Comparison of ENCODE assay signal across 8 cellular contexts in the genomic region with DNA sequence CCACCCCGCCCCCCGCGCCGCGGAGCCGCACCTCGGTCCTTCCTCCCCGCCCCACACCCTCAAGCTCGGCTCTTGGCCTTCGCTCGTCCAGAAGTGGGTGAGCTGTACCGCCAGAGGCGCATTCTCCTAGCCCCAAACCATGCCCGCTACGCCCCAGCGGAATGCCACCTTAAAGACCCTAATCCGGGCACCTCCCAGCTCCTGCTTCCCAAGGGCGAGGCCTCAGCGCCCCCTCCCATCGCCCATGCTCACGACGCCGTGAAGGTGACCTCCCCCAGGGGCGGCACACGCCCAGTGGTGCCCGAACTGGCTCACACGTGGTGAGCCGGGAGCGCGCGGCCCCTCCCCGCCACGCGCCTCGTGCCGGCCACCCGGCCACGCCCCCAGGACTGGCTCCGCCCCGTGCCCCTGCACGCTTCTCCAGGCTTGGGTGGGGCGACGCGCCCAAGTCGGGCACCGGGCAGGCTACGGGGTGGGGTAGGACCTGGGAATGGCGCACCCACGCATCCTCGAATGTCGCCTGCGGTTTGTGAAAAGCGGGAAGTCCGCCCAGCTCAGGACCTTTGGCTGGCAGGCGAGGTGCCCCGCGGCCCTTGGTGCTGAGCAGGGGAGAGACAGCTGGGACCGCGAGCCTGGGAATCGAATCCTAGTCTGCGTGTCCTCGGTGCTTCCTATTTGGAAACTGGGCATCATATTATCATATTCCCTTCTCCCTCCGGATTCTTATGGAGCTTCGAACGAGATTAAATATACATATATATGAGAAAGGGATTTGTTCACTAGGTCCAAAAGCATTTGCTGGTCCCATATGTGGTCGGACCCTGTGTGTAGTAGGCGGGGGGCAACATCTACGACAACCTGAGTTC. TPM values are rescaled to one million over a fixed set of nuclear protein-coding genes. Genes with fewer than 3 reads are reported as not detected.
DNase-seq lines count a peak whose midpoint lies in the region; ATAC-seq, FAIRE-seq and TF ChIP-seq lines count a peak whose summit lies in the region.

No MANE protein-coding gene starts in this region.

- H3K9me3 ChIP-seq in pancreas (no peaks in the 10 kb centered on the region), thyroid gland (no peaks in the 10 kb centered on the region)

- 0% methylated on average over 62 to 68 of the region's 68 CpGs for WGBS in pancreas, 2 donors
- WGBS in thyroid gland, 2 donors: 0 to 1% methylated on average over 27 to 29 of the region's 68 CpGs

- H3K4me1 Mint-ChIP-seq in activated naive CD8-positive, alpha-beta T cell (ENCODE audit: low read depth): peaks cover 23% of the 10 kb centered on the region

- peak; percentile 50 for TF ChIP-seq CTCF in GM12864 (IDR thresholded peaks at IDR 0.05; ENCODE audit: low read depth, low read length, missing control alignments)
- TF ChIP-seq CTCF in pancreas (IDR thresholded peaks at IDR 0.05): peak in 1 of 4 donors; percentile 12
- TF ChIP-seq CTCF in thyroid gland (IDR thresholded peaks at IDR 0.05): peak in 3 of 6 experiments; percentile 21 to 37 (median 35)

- peaks cover 0 to 6% (median 6%) of the 10 kb centered on the region in 3 donors for H3K4me1 ChIP-seq in pancreas
- peaks cover 3 to 24% of the 10 kb centered on the region in 2 donors for H3K4me1 ChIP-seq in thyroid gland

- FAIRE-seq in pancreas (lab: Jason Lieb, UNC): no peak

- peak; percentile 44 for ATAC-seq in HG02571 (IDR thresholded peaks at IDR 0.05; ENCODE audit: unreplicated experiment)
- peak; percentile 75 for ATAC-seq in SK-N-SH treated with all-trans-retinoic acid at 6 μM for 48 hours
- ATAC-seq in Right ventricle myocardium superior (ENCODE audit: poor library complexity): peak; percentile 81
- peak; percentile 77 to 86 (median 80) for ATAC-seq in pancreas

- peak overlapping the region; percentile 94 for H3K27ac Mint-ChIP-seq in activated naive CD8-positive, alpha-beta T cell

- H3K36me3 Mint-ChIP-seq in activated naive CD8-positive, alpha-beta T cell: peaks cover 3% of the 10 kb centered on the region

- no peaks in the 10 kb centered on the region for H3K36me3 ChIP-seq in pancreas
- H3K36me3 ChIP-seq in thyroid gland: no peaks in the 10 kb centered on the region

- intact Hi-C loops in Right ventricle myocardium superior (cut with DNase I): loop anchor here (2.0 to 10.0 kb wide), 2 partner anchors 28 to 50 kb away; a partner anchor contains a TSS
- intact Hi-C loops in pancreas (cut with DNase I): no loop called here
- intact Hi-C loops in thyroid gland (cut with DNase I): no loop called here

- H3K4me3 Mint-ChIP-seq in activated naive CD8-positive, alpha-beta T cell: peak overlapping the region; percentile 91

- no peaks in the 10 kb centered on the region for H3K9me3 Mint-ChIP-seq in activated naive CD8-positive, alpha-beta T cell (ENCODE audit: low read depth)

- TF ChIP-seq POLR2A in thyroid gland (IDR thresholded peaks at IDR 0.05): peak; percentile 63 to 93

- no peaks in the 10 kb centered on the region for H3K27me3 ChIP-seq in pancreas
- no peaks in the 10 kb centered on the region for H3K27me3 ChIP-seq in thyroid gland

- DNase-seq in GM12864 (ENCODE audit: low read depth) (peak; percentile 59), NCI-H1048 (lab: John Stamatoyannopoulos, UW) (peak; percentile 68), Right ventricle myocardium superior (peak; percentile 95), pancreas (peak; percentile 90 to 97 (median 96)), thyroid gland (peak; percentile 95 to 96)

- H3K4me3 ChIP-seq in GM12864 (ENCODE audit: low read depth, low read length) (peak overlapping the region; percentile 86), pancreas (peak overlapping the region; percentile 51 to 74 (median 70)), thyroid gland (replicated peaks in 1 of 3) (peak overlapping the region; percentile 29 to 70 (median 68))

- H3K27ac ChIP-seq in pancreas (peak overlapping the region; percentile 85 to 96 (median 90)), thyroid gland (peak overlapping the region; percentile 83 to 98 (median 83))

- no peaks in the 10 kb centered on the region for H3K27me3 Mint-ChIP-seq in activated naive CD8-positive, alpha-beta T cell

TF ChIP-seq in SK-N-SH treated with all-trans-retinoic acid at 6 μM for 48 hours, 23 proteins besides CTCF, POLR2A, EP300 and RAD21:
- TF ChIP-seq, protein P1, sequence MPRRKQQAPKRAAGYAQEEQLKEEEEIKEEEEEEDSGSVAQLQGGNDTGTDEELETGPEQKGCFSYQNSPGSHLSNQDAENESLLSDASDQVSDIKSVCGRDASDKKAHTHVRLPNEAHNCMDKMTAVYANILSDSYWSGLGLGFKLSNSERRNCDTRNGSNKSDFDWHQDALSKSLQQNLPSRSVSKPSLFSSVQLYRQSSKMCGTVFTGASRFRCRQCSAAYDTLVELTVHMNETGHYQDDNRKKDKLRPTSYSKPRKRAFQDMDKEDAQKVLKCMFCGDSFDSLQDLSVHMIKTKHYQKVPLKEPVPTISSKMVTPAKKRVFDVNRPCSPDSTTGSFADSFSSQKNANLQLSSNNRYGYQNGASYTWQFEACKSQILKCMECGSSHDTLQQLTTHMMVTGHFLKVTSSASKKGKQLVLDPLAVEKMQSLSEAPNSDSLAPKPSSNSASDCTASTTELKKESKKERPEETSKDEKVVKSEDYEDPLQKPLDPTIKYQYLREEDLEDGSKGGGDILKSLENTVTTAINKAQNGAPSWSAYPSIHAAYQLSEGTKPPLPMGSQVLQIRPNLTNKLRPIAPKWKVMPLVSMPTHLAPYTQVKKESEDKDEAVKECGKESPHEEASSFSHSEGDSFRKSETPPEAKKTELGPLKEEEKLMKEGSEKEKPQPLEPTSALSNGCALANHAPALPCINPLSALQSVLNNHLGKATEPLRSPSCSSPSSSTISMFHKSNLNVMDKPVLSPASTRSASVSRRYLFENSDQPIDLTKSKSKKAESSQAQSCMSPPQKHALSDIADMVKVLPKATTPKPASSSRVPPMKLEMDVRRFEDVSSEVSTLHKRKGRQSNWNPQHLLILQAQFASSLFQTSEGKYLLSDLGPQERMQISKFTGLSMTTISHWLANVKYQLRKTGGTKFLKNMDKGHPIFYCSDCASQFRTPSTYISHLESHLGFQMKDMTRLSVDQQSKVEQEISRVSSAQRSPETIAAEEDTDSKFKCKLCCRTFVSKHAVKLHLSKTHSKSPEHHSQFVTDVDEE (CRISPR knock-in tag; IDR thresholded peaks at IDR 0.05): 0 out of 2 replicates have a peak, but pooled peaks have one; percentile 6
- peak; percentile 66; the same call in 1 of the 2 replicates for TF ChIP-seq ARNTL (CRISPR knock-in tag; IDR thresholded peaks at IDR 0.05; ENCODE audit: borderline replicate concordance, low read depth)
- TF ChIP-seq, protein P2, sequence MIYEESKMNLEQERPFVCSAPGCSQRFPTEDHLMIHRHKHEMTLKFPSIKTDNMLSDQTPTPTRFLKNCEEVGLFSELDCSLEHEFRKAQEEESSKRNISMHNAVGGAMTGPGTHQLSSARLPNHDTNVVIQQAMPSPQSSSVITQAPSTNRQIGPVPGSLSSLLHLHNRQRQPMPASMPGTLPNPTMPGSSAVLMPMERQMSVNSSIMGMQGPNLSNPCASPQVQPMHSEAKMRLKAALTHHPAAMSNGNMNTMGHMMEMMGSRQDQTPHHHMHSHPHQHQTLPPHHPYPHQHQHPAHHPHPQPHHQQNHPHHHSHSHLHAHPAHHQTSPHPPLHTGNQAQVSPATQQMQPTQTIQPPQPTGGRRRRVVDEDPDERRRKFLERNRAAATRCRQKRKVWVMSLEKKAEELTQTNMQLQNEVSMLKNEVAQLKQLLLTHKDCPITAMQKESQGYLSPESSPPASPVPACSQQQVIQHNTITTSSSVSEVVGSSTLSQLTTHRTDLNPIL (CRISPR knock-in tag; IDR thresholded peaks at IDR 0.05; ENCODE audit: low read depth): no peak

RNA-seq across cellular contexts. Expression of a gene that starts 0.9 kb away (rescaled TPM):
- total RNA-seq in Right ventricle myocardium superior (16.2 TPM), pancreas (1 to 10 TPM; 4.3 to 8.8 (median 6.5) TPM), thyroid gland (10 to 100 TPM in 1 of 4 donors, 1 to 10 TPM in 3; 7.1 to 12.9 (median 9.0) TPM)
- 1 to 10 TPM; 2.9 to 4.8 TPM for polyA plus RNA-seq in pancreas

RNA-seq across cellular contexts. Expression of a gene that starts 22.5 kb away (rescaled TPM):
- total RNA-seq in Right ventricle myocardium superior: 14.5 TPM
- 10 to 100 TPM; 10.7 to 23.0 (median 15.3) TPM for total RNA-seq in pancreas
- polyA plus RNA-seq in pancreas: 10 to 100 TPM; 25.5 to 41.3 TPM
- total RNA-seq in thyroid gland: 10 to 100 TPM; 29.8 to 56.7 (median 42.4) TPM

RNA-seq across cellular contexts. Expression of a gene that starts 27.0 kb away (rescaled TPM):
- 11.8 TPM for total RNA-seq in Right ventricle myocardium superior
- 1 to 10 TPM; 4.2 to 8.1 (median 6.2) TPM for total RNA-seq in pancreas
- 10 to 100 TPM in 1 of 2 donors, 1 to 10 TPM in 1; 5.2 to 10.7 TPM for polyA plus RNA-seq in pancreas
- total RNA-seq in thyroid gland: 10 to 100 TPM; 20.2 to 28.4 (median 22.3) TPM

RNA-seq across cellular contexts. Expression of a gene that starts 33.9 kb away (rescaled TPM):
- 4.6 TPM for total RNA-seq in Right ventricle myocardium superior
- total RNA-seq in pancreas: 1 to 10 TPM; 2.5 to 6.3 (median 2.9) TPM
- 1 to 10 TPM; 5.8 to 6.8 TPM for polyA plus RNA-seq in pancreas
- total RNA-seq in thyroid gland: 1 to 10 TPM; 4.1 to 9.5 (median 7.0) TPM

RNA-seq across cellular contexts. Expression of a gene that starts 56.1 kb away (rescaled TPM):
- total RNA-seq in Right ventricle myocardium superior (0.67 TPM), pancreas (10 to 100 TPM in 1 of 6 donors, 1 to 10 TPM in 5; 4.4 to 97.7 (median 6.6) TPM), thyroid gland (10 to 100 TPM in 2 of 4 donors, 1 to 10 TPM in 2; 6.1 to 16.5 (median 8.1) TPM)
- polyA plus RNA-seq in pancreas: 10 to 100 TPM in 1 of 2 donors, 1 to 10 TPM in 1; 6.5 to 12.8 TPM

Comparison
In these comparisons a context has a peak if more than half of its experiments do, and no peak if none do; other contexts are left out.
1. Peak in every context shown above with its lines: DNase-seq, ATAC-seq, H3K4me3 ChIP-seq and H3K27ac ChIP-seq.